ENCODE assay signal across 1 cellular context in the genomic region with DNA sequence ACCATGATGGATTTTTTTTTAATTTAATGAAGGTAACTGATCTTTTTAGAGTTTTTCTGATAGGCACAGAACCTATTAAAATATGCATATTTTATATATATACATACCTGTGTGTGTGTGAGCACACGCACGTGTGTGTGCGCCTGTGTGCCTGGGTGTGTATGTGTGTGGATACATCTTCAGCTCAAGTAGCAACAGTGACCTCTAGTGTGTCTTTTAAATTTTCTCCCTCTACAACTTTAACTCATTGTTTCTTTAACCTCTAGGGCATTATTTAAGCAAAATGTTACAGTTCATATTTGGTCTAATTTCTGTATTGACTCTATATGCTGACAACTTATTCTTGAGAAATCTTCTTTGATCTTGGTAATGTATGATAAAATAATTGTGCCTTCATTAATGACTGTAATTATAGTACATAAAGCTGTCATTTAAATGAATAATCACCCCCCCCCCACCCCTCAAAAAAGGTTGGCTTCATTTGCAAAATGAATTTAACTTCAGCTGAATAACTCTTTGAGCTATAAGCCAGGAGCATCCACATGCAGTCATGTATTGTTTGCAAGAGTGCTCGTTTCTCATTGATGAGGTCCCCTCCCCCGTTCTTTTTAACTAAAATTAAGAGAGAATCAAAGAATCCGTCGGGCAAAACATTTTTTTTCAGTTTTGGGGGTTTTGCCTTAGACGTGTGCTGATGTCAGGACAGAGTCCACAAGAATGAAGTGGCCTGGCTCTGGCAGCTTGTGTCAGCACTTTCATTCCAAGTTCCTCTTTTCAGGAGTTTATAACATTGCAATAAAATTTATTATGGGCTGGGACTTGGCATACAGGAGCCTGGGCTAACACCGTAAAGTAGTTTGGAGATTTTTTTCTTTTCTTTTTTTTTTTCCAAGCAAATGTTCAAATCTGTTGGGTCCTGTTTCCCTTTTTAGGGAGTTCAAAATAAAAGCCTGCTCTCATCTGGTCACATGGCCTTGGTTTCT.
TF ChIP-seq lines count a peak whose summit lies in the region.

No MANE protein-coding gene starts in this region.

TF ChIP-seq in H1, 55 proteins besides CTCF, POLR2A, EP300 and RAD21 (continued from another document):
- TF ChIP-seq, protein P1, sequence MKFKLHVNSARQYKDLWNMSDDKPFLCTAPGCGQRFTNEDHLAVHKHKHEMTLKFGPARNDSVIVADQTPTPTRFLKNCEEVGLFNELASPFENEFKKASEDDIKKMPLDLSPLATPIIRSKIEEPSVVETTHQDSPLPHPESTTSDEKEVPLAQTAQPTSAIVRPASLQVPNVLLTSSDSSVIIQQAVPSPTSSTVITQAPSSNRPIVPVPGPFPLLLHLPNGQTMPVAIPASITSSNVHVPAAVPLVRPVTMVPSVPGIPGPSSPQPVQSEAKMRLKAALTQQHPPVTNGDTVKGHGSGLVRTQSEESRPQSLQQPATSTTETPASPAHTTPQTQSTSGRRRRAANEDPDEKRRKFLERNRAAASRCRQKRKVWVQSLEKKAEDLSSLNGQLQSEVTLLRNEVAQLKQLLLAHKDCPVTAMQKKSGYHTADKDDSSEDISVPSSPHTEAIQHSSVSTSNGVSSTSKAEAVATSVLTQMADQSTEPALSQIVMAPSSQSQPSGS (IDR thresholded peaks at IDR 0.05; ENCODE audit: low read length), result no peak
- TF ChIP-seq SIN3A (conservative IDR thresholded peaks at IDR 0.05 in 1 of 2, IDR thresholded peaks at IDR 0.05 in 1 of 2; ENCODE audit: low read depth in 1 of 2, low read length in 2 of 2) (no peak), YY1 (IDR thresholded peaks at IDR 0.05; ENCODE audit: low read depth, low read length) (no peak), ZNF274 (IDR thresholded peaks at IDR 0.05; ENCODE audit: borderline replicate concordance, extremely low read depth, low read length) (no peak), RBBP5 (IDR thresholded peaks at IDR 0.05; ENCODE audit: borderline replicate concordance, low read depth, low read length) (no peak), SUZ12 (IDR thresholded peaks at IDR 0.05; ENCODE audit: low read length) (no peak), CHD2 (IDR thresholded peaks at IDR 0.05; ENCODE audit: low read length) (no peak), TAF7 (optimal IDR thresholded peaks at IDR 0.05; ENCODE audit: borderline replicate concordance, low read depth, low read length) (no peak)
- TF ChIP-seq, protein P2, sequence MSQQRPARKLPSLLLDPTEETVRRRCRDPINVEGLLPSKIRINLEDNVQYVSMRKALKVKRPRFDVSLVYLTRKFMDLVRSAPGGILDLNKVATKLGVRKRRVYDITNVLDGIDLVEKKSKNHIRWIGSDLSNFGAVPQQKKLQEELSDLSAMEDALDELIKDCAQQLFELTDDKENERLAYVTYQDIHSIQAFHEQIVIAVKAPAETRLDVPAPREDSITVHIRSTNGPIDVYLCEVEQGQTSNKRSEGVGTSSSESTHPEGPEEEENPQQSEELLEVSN (IDR thresholded peaks at IDR 0.05), result no peak
- TF ChIP-seq, protein P3, sequence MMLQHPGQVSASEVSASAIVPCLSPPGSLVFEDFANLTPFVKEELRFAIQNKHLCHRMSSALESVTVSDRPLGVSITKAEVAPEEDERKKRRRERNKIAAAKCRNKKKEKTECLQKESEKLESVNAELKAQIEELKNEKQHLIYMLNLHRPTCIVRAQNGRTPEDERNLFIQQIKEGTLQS (IDR thresholded peaks at IDR 0.05; ENCODE audit: insufficient read depth, low read depth, low read length), result no peak
